11 cellular contexts compared by ENCODE assay signal in the genomic region with DNA sequence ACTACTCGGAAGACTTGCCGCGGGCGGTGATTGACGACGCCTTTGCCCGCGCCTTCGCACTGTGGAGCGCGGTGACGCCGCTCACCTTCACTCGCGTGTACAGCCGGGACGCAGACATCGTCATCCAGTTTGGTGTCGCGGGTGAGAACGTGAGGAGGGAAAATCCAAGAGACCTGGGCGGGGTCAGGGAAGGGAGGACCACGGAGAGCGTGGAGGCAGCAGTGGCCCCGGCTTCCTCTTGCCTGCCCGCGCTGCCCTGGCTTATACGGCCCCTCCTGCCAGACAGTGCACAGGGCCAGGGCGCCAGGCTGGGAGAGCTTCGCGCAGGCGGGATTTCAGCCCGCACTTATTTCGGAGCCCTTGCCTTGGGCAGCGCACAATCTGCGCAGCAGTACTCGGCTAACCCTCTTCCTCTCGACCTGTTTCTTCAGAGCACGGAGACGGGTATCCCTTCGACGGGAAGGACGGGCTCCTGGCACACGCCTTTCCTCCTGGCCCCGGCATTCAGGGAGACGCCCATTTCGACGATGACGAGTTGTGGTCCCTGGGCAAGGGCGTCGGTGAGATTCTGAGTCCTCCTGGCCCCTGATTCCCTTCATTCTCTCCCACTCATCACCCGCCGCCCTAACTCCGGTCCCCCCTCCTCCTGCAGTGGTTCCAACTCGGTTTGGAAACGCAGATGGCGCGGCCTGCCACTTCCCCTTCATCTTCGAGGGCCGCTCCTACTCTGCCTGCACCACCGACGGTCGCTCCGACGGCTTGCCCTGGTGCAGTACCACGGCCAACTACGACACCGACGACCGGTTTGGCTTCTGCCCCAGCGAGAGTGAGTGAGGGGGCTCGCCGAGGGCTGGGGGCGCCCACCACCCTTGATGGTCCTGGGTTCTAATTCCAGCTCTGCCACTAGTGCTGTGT. TPM values are rescaled to one million over a fixed set of nuclear protein-coding genes. Genes with fewer than 3 reads are reported as not detected.
DNase-seq lines count a peak whose midpoint lies in the region; ATAC-seq lines count a peak whose summit lies in the region.
"Had no signal": no experiment of that assay in that cellular context is flagged by ENCODE, and none has a peak within 500 bp of the region (broad histone marks: within the 10 kb centered on the region; RNA-seq: fewer than 3 reads in every experiment).

No MANE protein-coding gene starts in this region.

- H3K4me3 ChIP-seq in effector memory CD4-positive, alpha-beta T cell (ENCODE audit: insufficient read depth, low read depth, low read length, poor library complexity, severe bottlenecking): peak overlapping the region; percentile 30

- no peak for ATAC-seq in HG03565 (IDR thresholded peaks at IDR 0.05; ENCODE audit: unreplicated experiment)

- peaks cover 33% of the 10 kb centered on the region for H3K27me3 ChIP-seq in effector memory CD4-positive, alpha-beta T cell (replicated peaks; ENCODE audit: control insufficient read depth, insufficient read depth, low read length, poor library complexity, severe bottlenecking)

- peaks cover 56% of the 10 kb centered on the region for H3K4me1 ChIP-seq in effector memory CD4-positive, alpha-beta T cell (ENCODE audit: control insufficient read depth, insufficient read depth, low read length, poor library complexity, severe bottlenecking)

- no peaks in the 10 kb centered on the region for H3K9me3 ChIP-seq in effector memory CD4-positive, alpha-beta T cell (ENCODE audit: control insufficient read depth, low read length)

- H3K4me1 Mint-ChIP-seq in IgD-negative memory B cell: peaks cover 30 to 43% (median 36%) of the 10 kb centered on the region in 3 donors
- peaks cover 64% of the 10 kb centered on the region for H3K4me1 Mint-ChIP-seq in activated CD4-positive, alpha-beta T cell treated with anti-CD3 and anti-CD28 coated beads, Interleukin-2, amount 10 ng/mL, durations not matched to agents 24 days and 14 days

- peaks cover 62% of the 10 kb centered on the region for H3K27me3 Mint-ChIP-seq in IgD-negative memory B cell
- H3K27me3 Mint-ChIP-seq in activated CD4-positive, alpha-beta T cell treated with anti-CD3 and anti-CD28 coated beads, Interleukin-2, amount 10 ng/mL, durations not matched to agents 24 days and 14 days: peaks cover 60% of the 10 kb centered on the region

- intact Hi-C loops in activated CD4-positive, alpha-beta T cell treated with anti-CD3 and anti-CD28 coated beads, Interleukin-2, amount 10 ng/mL, durations not matched to agents 24 days and 14 days (cut with micrococcal nuclease): no loop called here

- DNase-seq in activated CD4-positive, alpha-beta T cell treated with anti-CD3 and anti-CD28 coated beads, Interleukin-2, amount 10 ng/mL, durations not matched to agents 24 days and 14 days: peak; percentile 84
- DNase-seq in effector memory CD4-positive, alpha-beta T cell: peak; percentile 50 to 53 (median 51)
- peak; percentile 51 to 52 for DNase-seq in stimulated activated CD4-positive, alpha-beta T cell treated with anti-CD3 and anti-CD28 coated beads, Interleukin-2, amount 100 ng/mL, for 24 hours
- DNase-seq in dedifferentiated amniotic fluid mesenchymal stem cell (ENCODE audit: extremely low spot score) (no peak), hepatic stellate cell (ENCODE audit: low spot score) (no peak), NCI-H2227 treated with DMSO at 0.1 percent for 48 hours (lab: John Stamatoyannopoulos, UW) (no peak)
- DNase-seq: brain microvascular endothelial cell; NK-92 treated with Interleukin-12 subunit alpha and Interleukin-12 subunit beta, amount 100 ng/mL, for 24 hours had no signal

- H3K36me3 ChIP-seq in effector memory CD4-positive, alpha-beta T cell (ENCODE audit: control insufficient read depth, insufficient read depth, low read length): no peaks in the 10 kb centered on the region
- H3K36me3 ChIP-seq: brain microvascular endothelial cell had no signal

- peaks cover 0 to 8% (median 0%) of the 10 kb centered on the region in 3 donors for H3K9me3 Mint-ChIP-seq in IgD-negative memory B cell
- H3K9me3 Mint-ChIP-seq in activated CD4-positive, alpha-beta T cell treated with anti-CD3 and anti-CD28 coated beads, Interleukin-2, amount 10 ng/mL, durations not matched to agents 24 days and 14 days: no peaks in the 10 kb centered on the region

- peak overlapping the region; percentile 17 to 96 (median 85) for H3K27ac Mint-ChIP-seq in IgD-negative memory B cell
- peak overlapping the region; percentile 83 for H3K27ac Mint-ChIP-seq in activated CD4-positive, alpha-beta T cell treated with anti-CD3 and anti-CD28 coated beads, Interleukin-2, amount 10 ng/mL, durations not matched to agents 24 days and 14 days

- H3K27ac ChIP-seq in effector memory CD4-positive, alpha-beta T cell (ENCODE audit: insufficient read depth, low read length, poor library complexity, severe bottlenecking): no peak overlapping the region
- H3K27ac ChIP-seq: brain microvascular endothelial cell had no signal

- no peaks in the 10 kb centered on the region for H3K36me3 Mint-ChIP-seq in IgD-negative memory B cell
- peaks cover 2% of the 10 kb centered on the region for H3K36me3 Mint-ChIP-seq in activated CD4-positive, alpha-beta T cell treated with anti-CD3 and anti-CD28 coated beads, Interleukin-2, amount 10 ng/mL, durations not matched to agents 24 days and 14 days (ENCODE audit: low read depth)

- H3K4me3 Mint-ChIP-seq in IgD-negative memory B cell: peak overlapping the region; percentile 0 to 89 (median 64)
- peak overlapping the region; percentile 84 for H3K4me3 Mint-ChIP-seq in activated CD4-positive, alpha-beta T cell treated with anti-CD3 and anti-CD28 coated beads, Interleukin-2, amount 10 ng/mL, durations not matched to agents 24 days and 14 days

RNA-seq across cellular contexts. Expression of gene MMP9, which starts 2.0 kb away (rescaled TPM):
- polyA plus RNA-seq in IgD-negative memory B cell: not detected
- 0.19 and 0.28 TPM in 2 replicates for total RNA-seq in activated CD4-positive, alpha-beta T cell treated with anti-CD3 and anti-CD28 coated beads, Interleukin-2, amount 10 ng/mL, durations not matched to agents 24 days and 14 days

RNA-seq across cellular contexts. Expression of gene SLC12A5, which starts 18.3 kb away (rescaled TPM):
- polyA plus RNA-seq in IgD-negative memory B cell: 0.11 TPM
- not detected in 2 replicates for total RNA-seq in activated CD4-positive, alpha-beta T cell treated with anti-CD3 and anti-CD28 coated beads, Interleukin-2, amount 10 ng/mL, durations not matched to agents 24 days and 14 days
- total RNA-seq: lower leg skin had no signal

RNA-seq across cellular contexts. Expression of gene ZNF335, which starts 38.7 kb away (rescaled TPM):
- polyA plus RNA-seq in IgD-negative memory B cell: 15.1 TPM
- 37.5 and 39.5 TPM in 2 replicates for total RNA-seq in activated CD4-positive, alpha-beta T cell treated with anti-CD3 and anti-CD28 coated beads, Interleukin-2, amount 10 ng/mL, durations not matched to agents 24 days and 14 days

Comparison
In these comparisons a context has a peak if more than half of its experiments do, and no peak if none do; other contexts are left out.
1. DNase-seq: peak in activated CD4-positive, alpha-beta T cell treated with anti-CD3 and anti-CD28 coated beads, Interleukin-2, amount 10 ng/mL, durations not matched to agents 24 days and 14 days (single experiment), effector memory CD4-positive, alpha-beta T cell (3 of 3) and stimulated activated CD4-positive, alpha-beta T cell treated with anti-CD3 and anti-CD28 coated beads, Interleukin-2, amount 100 ng/mL, for 24 hours (2 of 2); none in dedifferentiated amniotic fluid mesenchymal stem cell (single experiment), hepatic stellate cell (single experiment) and NCI-H2227 treated with DMSO at 0.1 percent for 48 hours (single experiment).